Comparison of ENCODE assay signal across 17 cellular contexts in genomic region chr12:114672817-114673168, GRCh38. TPM values are rescaled to one million over a fixed set of nuclear protein-coding genes. Genes with fewer than 3 reads are reported as not detected.
A peak's percentile ranks its signal among the peaks of the same experiment; 100 is the strongest.
DNase-seq lines count a peak whose midpoint lies in the region; ATAC-seq and TF ChIP-seq lines count a peak whose summit lies in the region.
"Had no signal": no experiment of that assay in that cellular context is flagged by ENCODE, and none has a peak within 500 bp of the region (broad histone marks: within the 10 kb centered on the region; RNA-seq: fewer than 3 reads in every experiment).

No MANE protein-coding gene starts in this region.

- ATAC-seq in lung (ENCODE audit: insufficient read depth, low FRiP score): no peak
- ATAC-seq in gastroesophageal sphincter: no peak
- ATAC-seq: activated naive CD4-positive, alpha-beta T cell treated with anti-CD3 and anti-CD28 coated beads, Interleukin-2, amount 50 U/mL, for 72 hours had no signal

- H3K4me1 ChIP-seq in lung (ENCODE audit: control insufficient read depth in 2 of 2, insufficient read depth in 2 of 2, low read length in 2 of 2) (peaks cover 0 to 6% of the 10 kb centered on the region in 2 donors), suprapubic skin (peaks cover 31% of the 10 kb centered on the region), gastroesophageal sphincter (peaks cover 0 to 33% (median 4%) of the 10 kb centered on the region in 3 donors)

- peaks cover 79% of the 10 kb centered on the region for H3K36me3 Mint-ChIP-seq in HFFc6 (ENCODE audit: low read depth)
- peaks cover 12% of the 10 kb centered on the region for H3K36me3 Mint-ChIP-seq in brain
- H3K36me3 Mint-ChIP-seq in activated CD4-positive, alpha-beta memory T cell treated with anti-CD3 and anti-CD28 coated beads for 36 hours: no peaks in the 10 kb centered on the region
- H3K36me3 Mint-ChIP-seq: CD4-positive, CD25-positive, alpha-beta regulatory T cell; IgD-negative memory B cell had no signal

- CTCF ChIA-PET in activated CD4-positive, alpha-beta memory T cell treated with anti-CD3 and anti-CD28 coated beads for 36 hours (lab: Charles Lee): no interaction called here

- TF ChIP-seq EP300 in suprapubic skin (IDR thresholded peaks at IDR 0.05) (no peak), gastroesophageal sphincter (IDR thresholded peaks at IDR 0.05) (no peak)

- H3K4me3 ChIP-seq in lung (peak overlapping the region; percentile 41), suprapubic skin (no peak overlapping the region), gastroesophageal sphincter (no peak overlapping the region)

- peak overlapping the region; percentile 99 for H3K4me3 Mint-ChIP-seq in HFFc6
- peak overlapping the region in 3 of 5 experiments; percentile 4 to 52 (median 41) for H3K4me3 Mint-ChIP-seq in brain
- no peak overlapping the region for H3K4me3 Mint-ChIP-seq in activated CD4-positive, alpha-beta memory T cell treated with anti-CD3 and anti-CD28 coated beads for 36 hours
- H3K4me3 Mint-ChIP-seq: central memory CD8-positive, alpha-beta T cell; IgD-negative memory B cell had no signal

- POLR2A ChIA-PET in activated CD4-positive, alpha-beta memory T cell treated with anti-CD3 and anti-CD28 coated beads for 36 hours (lab: Charles Lee): no interaction called here

- TF ChIP-seq POLR2A in suprapubic skin (IDR thresholded peaks at IDR 0.05): no peak
- no peak for TF ChIP-seq POLR2A in gastroesophageal sphincter (IDR thresholded peaks at IDR 0.05)

- intact Hi-C loops in activated CD4-positive, alpha-beta memory T cell treated with anti-CD3 and anti-CD28 coated beads for 36 hours (cut with micrococcal nuclease): no loop called here

- no peak for DNase-seq in HFFc6
- no peak for DNase-seq in lung (ENCODE audit: low spot score)
- DNase-seq in suprapubic skin (ENCODE audit: low spot score in 2 of 2): no peak
- DNase-seq in stimulated activated CD4-positive, alpha-beta T cell treated with anti-CD3 and anti-CD28 coated beads, Interleukin-12 subunit alpha, Interleukin-12 subunit beta, amount 100 ng/mL, for 4 hours: no peak
- DNase-seq in activated CD4-positive, alpha-beta memory T cell treated with anti-CD3 and anti-CD28 coated beads for 36 hours: no peak
- no peak for DNase-seq in NCI-H2171 treated with DMSO at 0.1 percent for 48 hours (lab: John Stamatoyannopoulos, UW)
- DNase-seq: activated CD4-positive, alpha-beta T cell treated with anti-CD3 and anti-CD28 coated beads for 48 hours; CD4-positive, CD25-positive, alpha-beta regulatory T cell; NCI-H1048; NCI-H2171; stimulated activated CD4-positive, alpha-beta T cell treated with anti-CD3 and anti-CD28 coated beads, Interleukin-2, amount 100 ng/mL, for 48 hours; stimulated activated CD8-positive, alpha-beta memory T cell treated with anti-CD3 and anti-CD28 coated beads, Interleukin-4, amount 100 ng/mL, for 48 hours had no signal

- H3K27ac Mint-ChIP-seq in HFFc6: peak overlapping the region; percentile 99
- H3K27ac Mint-ChIP-seq in brain: peak overlapping the region in 1 of 5 experiments; percentile 58
- no peak overlapping the region for H3K27ac Mint-ChIP-seq in activated CD4-positive, alpha-beta memory T cell treated with anti-CD3 and anti-CD28 coated beads for 36 hours
- H3K27ac Mint-ChIP-seq: activated naive CD4-positive, alpha-beta T cell treated with anti-CD3 and anti-CD28 coated beads, Interleukin-2, amount 50 U/mL, for 72 hours; CD4-positive, CD25-positive, alpha-beta regulatory T cell; IgD-negative memory B cell had no signal

- no peak for TF ChIP-seq CTCF in HFFc6 (IDR thresholded peaks at IDR 0.05)
- no peak for TF ChIP-seq CTCF in brain (conservative IDR thresholded peaks at IDR 0.05)
- TF ChIP-seq CTCF in lung (IDR thresholded peaks at IDR 0.05; ENCODE audit: control extremely low read depth, extremely low read depth): no peak
- TF ChIP-seq CTCF in suprapubic skin (IDR thresholded peaks at IDR 0.05): no peak
- no peak for TF ChIP-seq CTCF in gastroesophageal sphincter (IDR thresholded peaks at IDR 0.05)

- H3K27me3 Mint-ChIP-seq in HFFc6 (ENCODE audit: insufficient read depth) (peaks cover 35% of the 10 kb centered on the region), brain (peaks cover 100% of the 10 kb centered on the region)
- H3K27me3 Mint-ChIP-seq in activated CD4-positive, alpha-beta memory T cell treated with anti-CD3 and anti-CD28 coated beads for 36 hours: peaks cover 71% of the 10 kb centered on the region

- H3K9me3 Mint-ChIP-seq in HFFc6 (no peaks in the 10 kb centered on the region), brain (peaks cover 0 to 9% (median 0%) of the 10 kb centered on the region in 5 experiments)
- H3K9me3 Mint-ChIP-seq in activated CD4-positive, alpha-beta memory T cell treated with anti-CD3 and anti-CD28 coated beads for 36 hours: no peaks in the 10 kb centered on the region
- H3K9me3 Mint-ChIP-seq: central memory CD8-positive, alpha-beta T cell; IgD-negative memory B cell had no signal

- peaks cover 0 to 7% of the 10 kb centered on the region in 2 donors for H3K9me3 ChIP-seq in lung (ENCODE audit: control insufficient read depth in 2 of 2, insufficient read depth in 1 of 2, low read length in 1 of 2)
- no peaks in the 10 kb centered on the region for H3K9me3 ChIP-seq in suprapubic skin
- no peaks in the 10 kb centered on the region for H3K9me3 ChIP-seq in gastroesophageal sphincter

- H3K36me3 ChIP-seq in lung (ENCODE audit: control insufficient read depth in 2 of 2, insufficient read depth in 2 of 2, low read length in 2 of 2): peaks cover 4 to 14% of the 10 kb centered on the region in 2 donors
- peaks cover 28% of the 10 kb centered on the region for H3K36me3 ChIP-seq in suprapubic skin
- H3K36me3 ChIP-seq in gastroesophageal sphincter: peaks cover 0 to 61% of the 10 kb centered on the region in 2 donors

- WGBS in lung, 2 donors: 58% methylated on average over 4 of the region's 4 CpGs
- 48% methylated on average over 4 of the region's 4 CpGs for WGBS in suprapubic skin
- WGBS in gastroesophageal sphincter (ENCODE audit: low coverage in 1 of 2), 2 donors: 60 to 100% methylated on average over 1 to 2 of the region's 4 CpGs

- H3K4me1 Mint-ChIP-seq in HFFc6 (ENCODE audit: low read depth) (peaks cover 85% of the 10 kb centered on the region), brain (peaks cover 19% of the 10 kb centered on the region)
- H3K4me1 Mint-ChIP-seq in activated CD4-positive, alpha-beta memory T cell treated with anti-CD3 and anti-CD28 coated beads for 36 hours (ENCODE audit: low read depth): peaks cover 3% of the 10 kb centered on the region
- H3K4me1 Mint-ChIP-seq: central memory CD8-positive, alpha-beta T cell had no signal

- H3K27me3 ChIP-seq in lung (ENCODE audit: control insufficient read depth, insufficient read depth): no peaks in the 10 kb centered on the region
- peaks cover 4% of the 10 kb centered on the region for H3K27me3 ChIP-seq in suprapubic skin
- H3K27me3 ChIP-seq in gastroesophageal sphincter: peaks cover 15% of the 10 kb centered on the region

- H3K27ac ChIP-seq in lung (ENCODE audit: low read depth in 1 of 2, low read length in 1 of 2): peak overlapping the region in 1 of 2 donors; percentile 81
- H3K27ac ChIP-seq in suprapubic skin: peak overlapping the region; percentile 34
- peak overlapping the region in 2 of 4 donors; percentile 57 to 59 for H3K27ac ChIP-seq in gastroesophageal sphincter

RNA-seq across cellular contexts. Expression of gene TBX3, which starts 11.2 kb away (rescaled TPM):
- total RNA-seq in HFFc6 (2021; fragmentation: NEBNext Ultra II Directional; extraction: Animal tissue kit (Norgen Biotek cat#: 25700)): 100 to 1,000 TPM; 108 to 145 (median 127) TPM
- polyA plus RNA-seq in brain (ENCODE audit: insufficient read depth, low read depth, low replicate concordance) (5.1 TPM), lung (10 to 100 TPM; 19.3 to 30.8 TPM)
- total RNA-seq in lung (100 to 1,000 TPM in 1 of 2 donors, 10 to 100 TPM in 1; 48.4 to 126 TPM), suprapubic skin (10 to 100 TPM; 23.4 to 35.6 (median 28.7) TPM), gastroesophageal sphincter (10 to 100 TPM in 2 of 4 donors, 1 to 10 TPM in 2; 6.9 to 17.4 (median 10.0) TPM)
- total RNA-seq in activated CD4-positive, alpha-beta memory T cell treated with anti-CD3 and anti-CD28 coated beads for 36 hours: not detected
- total RNA-seq: activated naive CD4-positive, alpha-beta T cell treated with anti-CD3 and anti-CD28 coated beads, Interleukin-2, amount 50 U/mL, for 72 hours; CD4-positive, CD25-positive, alpha-beta regulatory T cell had no signal
- polyA plus RNA-seq: CD4-positive, CD25-positive, alpha-beta regulatory T cell; IgD-negative memory B cell had no signal

Comparison
In these comparisons a context has a peak if more than half of its experiments do, and no peak if none do; other contexts are left out.
1. RNA of gene TBX3, which starts 11.2 kb away (total RNA-seq): 108 to 145 TPM in HFFc6, 48.4 to 126 TPM in lung, 23.4 to 35.6 TPM in suprapubic skin and 6.9 to 17.4 TPM in gastroesophageal sphincter; not detected in activated CD4-positive, alpha-beta memory T cell treated with anti-CD3 and anti-CD28 coated beads for 36 hours; every median in the first group is over 4 times any median in the second.